ENCODE assay signal across 8 cellular contexts in the genomic region with DNA sequence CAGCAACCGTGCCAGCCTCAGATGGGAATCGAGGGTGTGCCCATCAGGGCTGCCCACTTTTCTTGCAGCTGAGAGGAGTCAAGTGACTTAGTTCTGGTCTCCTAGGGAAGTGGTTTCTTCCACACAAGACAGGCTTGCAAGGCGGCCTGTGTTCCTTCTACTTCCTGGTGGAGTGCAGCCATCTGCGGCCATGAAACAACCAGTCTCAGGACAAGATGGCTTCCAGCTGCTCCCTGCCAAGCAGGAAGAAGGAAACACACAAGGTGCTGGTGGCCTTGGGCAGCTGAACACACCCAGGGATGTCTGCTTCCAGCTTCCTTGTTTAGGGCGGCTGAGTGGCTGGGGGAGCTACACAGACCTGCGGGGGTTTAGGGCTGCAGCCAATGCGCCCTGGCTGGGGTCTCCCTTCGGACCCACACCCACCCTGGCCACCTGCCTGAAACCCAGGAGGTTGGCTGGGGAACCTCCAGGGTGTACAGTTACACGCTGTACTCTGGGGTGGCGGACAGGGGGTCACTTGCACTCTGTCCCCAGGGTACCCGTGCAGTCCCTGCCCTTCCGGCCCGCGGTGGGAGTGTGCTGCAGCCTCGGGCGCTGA. TPM values are rescaled to one million over a fixed set of nuclear protein-coding genes. Genes with fewer than 3 reads are reported as not detected.
DNase-seq lines count a peak whose midpoint lies in the region; ATAC-seq and TF ChIP-seq lines count a peak whose summit lies in the region.

No MANE protein-coding gene starts in this region.

- peak overlapping the region in 5 of 11 experiments; percentile 12 to 28 (median 28); a peak in 5 of 22 replicates for H3K9ac ChIP-seq in BLaER1 treated with 17β-estradiol and CSF1 and Interleukin-3, amounts not matched to agents 10 nM and 100 nM
- H3K9ac ChIP-seq in mesendoderm (ENCODE audit: low read length) = no peak overlapping the region

- no peak overlapping the region for H3K4ac ChIP-seq in mesendoderm (ENCODE audit: low read depth, low read length)

- H3K4me2 ChIP-seq in BLaER1 treated with 17β-estradiol and CSF1 and Interleukin-3, amounts not matched to agents 10 nM and 100 nM = peak overlapping the region; percentile 37 to 89 (median 69)
- H3K4me2 ChIP-seq in mesendoderm (ENCODE audit: low read length) = no peak overlapping the region

- no peak overlapping the region for H2AK5ac ChIP-seq in mesendoderm (ENCODE audit: low read length)

- H3K4me3 ChIP-seq in BLaER1 treated with 17β-estradiol and CSF1 and Interleukin-3, amounts not matched to agents 10 nM and 100 nM = peak overlapping the region in 5 of 10 experiments; percentile 23 to 51 (median 37); a peak in 6 of 20 replicates
- peak overlapping the region; percentile 54 for H3K4me3 ChIP-seq in MG63
- no peak overlapping the region for H3K4me3 ChIP-seq in mesendoderm (ENCODE audit: low read length)
- H3K4me3 ChIP-seq in upper lobe of right lung = peak overlapping the region; percentile 68

- in situ Hi-C loops in GM13976 (cut with MboI; ENCODE audit: low sequenced_read_pairs, unreplicated experiment) = no loop called here

- H3K79me2 ChIP-seq in mesendoderm (ENCODE audit: control insufficient read depth, insufficient read depth, low read length) = no peaks in the 10 kb centered on the region

- H2BK120ac ChIP-seq in mesendoderm (ENCODE audit: low read depth, low read length) = no peak overlapping the region

- H2BK15ac ChIP-seq in mesendoderm (replicated peaks; ENCODE audit: low read depth) = no peak overlapping the region

- ATAC-seq in GM21367 (IDR thresholded peaks at IDR 0.05; ENCODE audit: unreplicated experiment) (peak; percentile 10), upper lobe of right lung (peak; percentile 58)

- no peak overlapping the region for H4K8ac ChIP-seq in mesendoderm (ENCODE audit: low read depth, low read length)

- H2BK5ac ChIP-seq in mesendoderm (ENCODE audit: low read length) = no peak overlapping the region

- H3K18ac ChIP-seq in mesendoderm (ENCODE audit: low read length) = no peak overlapping the region

- H3K56ac ChIP-seq in mesendoderm (ENCODE audit: low read length) = peak overlapping the region; percentile 2

- intact Hi-C loops in upper lobe of right lung (cut with DNase I) = no loop called here

- H3K27me3 ChIP-seq in BLaER1 treated with 17β-estradiol and CSF1 and Interleukin-3, amounts not matched to agents 10 nM and 100 nM = peaks cover 0 to 14% (median 5%) of the 10 kb centered on the region in 11 experiments; a peak in 12 of 22 replicates
- H3K27me3 ChIP-seq in MG63 (no peaks in the 10 kb centered on the region), mesendoderm (ENCODE audit: insufficient read depth, low read length, poor library complexity) (no peaks in the 10 kb centered on the region), upper lobe of right lung (no peaks in the 10 kb centered on the region)

- peaks cover 0 to 14% (median 8%) of the 10 kb centered on the region in 11 experiments; a peak in 5 of 22 replicates for H3K9me3 ChIP-seq in BLaER1 treated with 17β-estradiol and CSF1 and Interleukin-3, amounts not matched to agents 10 nM and 100 nM (replicated peaks in 1 of 11)
- no peaks in the 10 kb centered on the region for H3K9me3 ChIP-seq in MG63
- H3K9me3 ChIP-seq in upper lobe of right lung = no peaks in the 10 kb centered on the region

- H4K5ac ChIP-seq in mesendoderm (ENCODE audit: low read length) = no peak overlapping the region

- peaks cover 0 to 7% (median 0%) of the 10 kb centered on the region in 11 experiments; a peak in 3 of 22 replicates for H4K20me1 ChIP-seq in BLaER1 treated with 17β-estradiol and CSF1 and Interleukin-3, amounts not matched to agents 10 nM and 100 nM

- no peaks in the 10 kb centered on the region for H3K79me1 ChIP-seq in mesendoderm (ENCODE audit: low read length)

- no peak for TF ChIP-seq CTCF in upper lobe of right lung (IDR thresholded peaks at IDR 0.05)
- TF ChIP-seq CTCF in GM13976 (IDR thresholded peaks at IDR 0.05; ENCODE audit: borderline replicate concordance, control extremely low read depth, extremely low read depth, insufficient read depth, missing control alignments) = no peak

- H3K23ac ChIP-seq in mesendoderm (ENCODE audit: low read length) = no peak overlapping the region

- peak overlapping the region in 10 of 11 experiments; percentile 53 to 80 (median 76); a peak in 18 of 22 replicates for H3K27ac ChIP-seq in BLaER1 treated with 17β-estradiol and CSF1 and Interleukin-3, amounts not matched to agents 10 nM and 100 nM
- H3K27ac ChIP-seq in mesendoderm (ENCODE audit: low read depth, low read length) = no peak overlapping the region
- H3K27ac ChIP-seq in upper lobe of right lung = peak overlapping the region; percentile 80

- H3K4me1 ChIP-seq in BLaER1 treated with 17β-estradiol and CSF1 and Interleukin-3, amounts not matched to agents 10 nM and 100 nM = peaks cover 34 to 68% (median 41%) of the 10 kb centered on the region in 10 experiments
- H3K4me1 ChIP-seq in mesendoderm (ENCODE audit: control insufficient read depth, low read depth, low read length) = peaks cover 2% of the 10 kb centered on the region
- H3K4me1 ChIP-seq in upper lobe of right lung = peaks cover 28% of the 10 kb centered on the region

- DNase-seq in MG63 (no peak), cerebellar cortex (ENCODE audit: low spot score) (peak; percentile 16), mesendoderm (no peak), upper lobe of right lung (no peak), activated gamma-delta T cell treated with Interleukin-2 at 50 U/mL for 16 hours (no peak), GM13976 (ENCODE audit: low spot score) (no peak)

- peaks cover 0 to 9% (median 0%) of the 10 kb centered on the region in 11 experiments; a peak in 5 of 22 replicates for H3K36me3 ChIP-seq in BLaER1 treated with 17β-estradiol and CSF1 and Interleukin-3, amounts not matched to agents 10 nM and 100 nM
- H3K36me3 ChIP-seq in MG63 = no peaks in the 10 kb centered on the region
- H3K36me3 ChIP-seq in mesendoderm (ENCODE audit: control insufficient read depth, insufficient read depth, low read length) = no peaks in the 10 kb centered on the region
- no peaks in the 10 kb centered on the region for H3K36me3 ChIP-seq in upper lobe of right lung

- no CpG with 5 or more reads among the region's 16 CpGs for WGBS in mesendoderm (ENCODE audit: extremely low coverage, insufficient coverage, low lambda C conversion rate)

RNA-seq across cellular contexts. Expression of gene PTPN18, which starts 34.7 kb away (rescaled TPM):
- 8.4 and 66.1 TPM in 2 replicates for total RNA-seq in MG63 (2014; rRNA removed; shearing (Covaris generic); ENCODE audit: low replicate concordance)
- polyA plus RNA-seq in mesendoderm (2013, experiment 1 of 2) = 9.1 TPM
- polyA plus RNA-seq in mesendoderm (2013, experiment 2 of 2) = 9.1 TPM
- total RNA-seq in upper lobe of right lung = 67.8 TPM

RNA-seq across cellular contexts. Expression of gene IMP4, which starts 47.9 kb away (rescaled TPM):
- total RNA-seq in MG63 (2014; rRNA removed; shearing (Covaris generic); ENCODE audit: low replicate concordance) = 115 and 179 TPM in 2 replicates
- polyA plus RNA-seq in mesendoderm (2013, experiment 1 of 2) = 106 TPM
- 114 TPM for polyA plus RNA-seq in mesendoderm (2013, experiment 2 of 2)
- total RNA-seq in upper lobe of right lung = 55.7 TPM
